8 cellular contexts compared by ENCODE assay signal in genomic region chr4:110165382-110166285, GRCh38. TPM values are rescaled to one million over a fixed set of nuclear protein-coding genes. Genes with fewer than 3 reads are reported as not detected.
DNase-seq lines count a peak whose midpoint lies in the region; ATAC-seq, FAIRE-seq and TF ChIP-seq lines count a peak whose summit lies in the region.

No MANE protein-coding gene starts in this region.

- no peaks in the 10 kb centered on the region for H3K27me3 ChIP-seq in right lobe of liver

- H3K4me1 ChIP-seq in right lobe of liver: peaks cover 0 to 6% (median 0%) of the 10 kb centered on the region in 4 donors

- WGBS in right lobe of liver (ENCODE audit: insufficient coverage, low coverage, low lambda C conversion rate, missing lambda C conversion rate): 50% methylated on average over 5 of the region's 5 CpGs

- peak; percentile 79 for FAIRE-seq in RCC 7860 (lab: Jason Lieb, UNC)

- intact Hi-C loops in right lobe of liver (cut with DNase I): no loop called here

- no peaks in the 10 kb centered on the region for H3K36me3 ChIP-seq in right lobe of liver

- ATAC-seq in HG03064 (IDR thresholded peaks at IDR 0.05; ENCODE audit: low read depth, unreplicated experiment) (peak; percentile 79), right lobe of liver (peak; percentile 52 to 83 (median 62))

- no peak overlapping the region for H3K4me3 ChIP-seq in right lobe of liver

- peak; percentile 73 for DNase-seq in GF-D8 (lab: John Stamatoyannopoulos, UW)
- peak; percentile 82 for DNase-seq in RCC 7860 (ENCODE audit: low spot score)
- peak; percentile 78 for DNase-seq in activated effector memory CD4-positive, alpha-beta T cell treated with anti-CD3 and anti-CD28 coated beads, Interleukin-2, amount 50 U/mL, for 16 hours
- DNase-seq in right lobe of liver: no peak
- peak; percentile 11 to 73 (median 50) for DNase-seq in stimulated activated naive CD4-positive, alpha-beta T cell (lab: John Stamatoyannopoulos, UW)
- no peak for DNase-seq in SHP77 (lab: John Stamatoyannopoulos, UW)
- DNase-seq in DMS79 treated with DMSO at 0.1 percent for 48 hours (lab: John Stamatoyannopoulos, UW): no peak

- no peak for TF ChIP-seq CTCF in right lobe of liver (IDR thresholded peaks at IDR 0.05)

- H3K9me3 ChIP-seq in right lobe of liver: no peaks in the 10 kb centered on the region

- TF ChIP-seq POLR2A in right lobe of liver (IDR thresholded peaks at IDR 0.05): peak; percentile 11

- H3K27ac ChIP-seq in right lobe of liver: no peak overlapping the region

RNA-seq across cellular contexts. Expression of gene ELOVL6, which starts 32.8 kb away (rescaled TPM):
- 10 to 100 TPM; 21.5 to 94.8 (median 31.2) TPM for total RNA-seq in right lobe of liver

Comparison
In these comparisons a context has a peak if more than half of its experiments do, and no peak if none do; other contexts are left out.
1. DNase-seq: peak in GF-D8 (single experiment), RCC 7860 (single experiment), activated effector memory CD4-positive, alpha-beta T cell treated with anti-CD3 and anti-CD28 coated beads, Interleukin-2, amount 50 U/mL, for 16 hours (single experiment) and stimulated activated naive CD4-positive, alpha-beta T cell (6 of 6); none in right lobe of liver (0 of 3), SHP77 (0 of 2) and DMS79 treated with DMSO at 0.1 percent for 48 hours (single experiment).